ENCODE assay signal across 8 cellular contexts in genomic region chr12:56007892-56008471, GRCh38. TPM values are rescaled to one million over a fixed set of nuclear protein-coding genes. Genes with fewer than 3 reads are reported as not detected.
DNase-seq lines count a peak whose midpoint lies in the region; ATAC-seq and TF ChIP-seq lines count a peak whose summit lies in the region.

No MANE protein-coding gene starts in this region.

- no peaks in the 10 kb centered on the region for H3K9me3 ChIP-seq in sigmoid colon

- ATAC-seq in HG03565 (IDR thresholded peaks at IDR 0.05; ENCODE audit: unreplicated experiment) (peak; percentile 11), GM21367 (IDR thresholded peaks at IDR 0.05; ENCODE audit: unreplicated experiment) (no peak)
- no peak for ATAC-seq in activated naive CD8-positive, alpha-beta T cell treated with anti-CD3 and anti-CD28 coated beads, Interleukin-2, amount 50 U/mL, for 24 hours

- H3K4me1 Mint-ChIP-seq in activated naive CD4-positive, alpha-beta T cell treated with anti-CD3 and anti-CD28 coated beads for 36 hours (ENCODE audit: low read depth) = peaks cover 22% of the 10 kb centered on the region
- H3K4me1 Mint-ChIP-seq in activated naive CD8-positive, alpha-beta T cell treated with anti-CD3 and anti-CD28 coated beads, Interleukin-2, amount 50 U/mL, for 24 hours = peaks cover 27% of the 10 kb centered on the region

- H3K27me3 Mint-ChIP-seq in activated naive CD4-positive, alpha-beta T cell treated with anti-CD3 and anti-CD28 coated beads for 36 hours (ENCODE audit: low read depth) = no peaks in the 10 kb centered on the region
- no peaks in the 10 kb centered on the region for H3K27me3 Mint-ChIP-seq in activated naive CD8-positive, alpha-beta T cell treated with anti-CD3 and anti-CD28 coated beads, Interleukin-2, amount 50 U/mL, for 24 hours

- peaks cover 0 to 16% (median 7%) of the 10 kb centered on the region in 4 donors for H3K36me3 ChIP-seq in sigmoid colon

- no peaks in the 10 kb centered on the region for H3K9me3 Mint-ChIP-seq in activated naive CD4-positive, alpha-beta T cell treated with anti-CD3 and anti-CD28 coated beads for 36 hours
- H3K9me3 Mint-ChIP-seq in activated naive CD8-positive, alpha-beta T cell treated with anti-CD3 and anti-CD28 coated beads, Interleukin-2, amount 50 U/mL, for 24 hours = no peaks in the 10 kb centered on the region

- WGBS in sigmoid colon, 2 donors = 8 to 9% methylated on average over 16 of the region's 16 CpGs

- H3K27ac Mint-ChIP-seq in activated naive CD4-positive, alpha-beta T cell treated with anti-CD3 and anti-CD28 coated beads for 36 hours = peak overlapping the region; percentile 76
- H3K27ac Mint-ChIP-seq in activated naive CD8-positive, alpha-beta T cell treated with anti-CD3 and anti-CD28 coated beads, Interleukin-2, amount 50 U/mL, for 24 hours = peak overlapping the region; percentile 57

- no peak for DNase-seq in activated naive CD4-positive, alpha-beta T cell treated with anti-CD3 and anti-CD28 coated beads for 36 hours
- no peak for DNase-seq in activated naive CD4-positive, alpha-beta T cell treated with anti-CD3 and anti-CD28 coated beads, Interleukin-2, amount 50 U/mL, for 16 hours
- no peak for DNase-seq in activated naive CD8-positive, alpha-beta T cell treated with anti-CD3 and anti-CD28 coated beads, Interleukin-2, amount 50 U/mL, for 24 hours
- DNase-seq in hepatic stellate cell (ENCODE audit: low spot score) (peak; percentile 54), sigmoid colon (no peak), T1000 (lab: John Stamatoyannopoulos, UW) (no peak)

- no peaks in the 10 kb centered on the region for H3K36me3 Mint-ChIP-seq in activated naive CD4-positive, alpha-beta T cell treated with anti-CD3 and anti-CD28 coated beads for 36 hours (ENCODE audit: low read depth)
- no peaks in the 10 kb centered on the region for H3K36me3 Mint-ChIP-seq in activated naive CD8-positive, alpha-beta T cell treated with anti-CD3 and anti-CD28 coated beads, Interleukin-2, amount 50 U/mL, for 24 hours (ENCODE audit: low read depth)

- CTCF ChIA-PET in activated naive CD4-positive, alpha-beta T cell treated with anti-CD3 and anti-CD28 coated beads for 36 hours (lab: Charles Lee) = interaction anchor here (0.8 to 1.8 kb wide), 2 partner anchors 12 to 270 kb away, joined by 3 to 8 read pairs; no protein-coding TSS in a partner anchor

- H3K4me3 ChIP-seq in sigmoid colon = peak overlapping the region; percentile 93 to 99 (median 96)

- intact Hi-C loops in activated naive CD4-positive, alpha-beta T cell treated with anti-CD3 and anti-CD28 coated beads for 36 hours (cut with micrococcal nuclease) = loop anchor here (1.0 kb wide), 3 partner anchors 12 to 35 kb away; partner anchors contain the start of gene RPS26
- intact Hi-C loops in sigmoid colon (cut with DNase I) = no loop called here

- peak overlapping the region; percentile 90 for H3K4me3 Mint-ChIP-seq in activated naive CD4-positive, alpha-beta T cell treated with anti-CD3 and anti-CD28 coated beads for 36 hours
- peak overlapping the region; percentile 77 for H3K4me3 Mint-ChIP-seq in activated naive CD8-positive, alpha-beta T cell treated with anti-CD3 and anti-CD28 coated beads, Interleukin-2, amount 50 U/mL, for 24 hours

- TF ChIP-seq EP300 in sigmoid colon (IDR thresholded peaks at IDR 0.05) = no peak

- H3K4me1 ChIP-seq in sigmoid colon = peaks cover 0 to 16% (median 11%) of the 10 kb centered on the region in 4 donors

- no peaks in the 10 kb centered on the region for H3K27me3 ChIP-seq in sigmoid colon

- H3K27ac ChIP-seq in sigmoid colon = peak overlapping the region; percentile 96 to 97 (median 96)

- TF ChIP-seq POLR2A in sigmoid colon (IDR thresholded peaks at IDR 0.05) = no peak

- no peak for TF ChIP-seq CTCF in sigmoid colon (IDR thresholded peaks at IDR 0.05)

RNA-seq across cellular contexts. Expression of gene SUOX, which starts 10.9 kb away (rescaled TPM):
- 1 to 10 TPM; 1.7 to 2.2 TPM for total RNA-seq in activated naive CD4-positive, alpha-beta T cell treated with anti-CD3 and anti-CD28 coated beads for 36 hours
- total RNA-seq in sigmoid colon = 10 to 100 TPM; 20.9 to 51.0 (median 25.4) TPM
- polyA plus RNA-seq in sigmoid colon = 10 to 100 TPM in 2 of 3 donors, 1 to 10 TPM in 1; 8.4 to 16.1 (median 15.0) TPM

RNA-seq across cellular contexts. Expression of gene IKZF4, which starts 12.9 kb away (rescaled TPM):
- total RNA-seq in activated naive CD4-positive, alpha-beta T cell treated with anti-CD3 and anti-CD28 coated beads for 36 hours = 1 to 10 TPM; 7.5 to 8.2 TPM
- total RNA-seq in sigmoid colon = 10 to 100 TPM in 1 of 4 donors, 1 to 10 TPM in 3; 2.3 to 23.8 (median 4.9) TPM
- 1 to 10 TPM in 2 of 3 donors, under 1 TPM in 1; 0.92 to 2.4 (median 1.2) TPM for polyA plus RNA-seq in sigmoid colon

RNA-seq across cellular contexts. Expression of gene RPS26, which starts 33.7 kb away (rescaled TPM):
- 10 to 100 TPM; 31.0 to 37.3 TPM for total RNA-seq in activated naive CD4-positive, alpha-beta T cell treated with anti-CD3 and anti-CD28 coated beads for 36 hours
- 1,000 to 10,000 TPM in 2 of 4 donors, 100 to 1,000 TPM in 2; 130 to 3,746 (median 1,580) TPM for total RNA-seq in sigmoid colon
- 1,000 to 10,000 TPM; 1,901 to 2,147 (median 2,067) TPM for polyA plus RNA-seq in sigmoid colon

RNA-seq across cellular contexts. Expression of gene RAB5B, which starts 34.1 kb away (rescaled TPM):
- 10 to 100 TPM; 33.2 to 35.7 TPM for total RNA-seq in activated naive CD4-positive, alpha-beta T cell treated with anti-CD3 and anti-CD28 coated beads for 36 hours
- total RNA-seq in sigmoid colon = 100 to 1,000 TPM in 3 of 4 donors, 10 to 100 TPM in 1; 92.8 to 102 (median 101) TPM
- polyA plus RNA-seq in sigmoid colon = 100 to 1,000 TPM in 1 of 3 donors, 10 to 100 TPM in 2; 82.8 to 113 (median 83.5) TPM

RNA-seq across cellular contexts. Expression of gene CDK2, which starts 41.4 kb away (rescaled TPM):
- 100 to 1,000 TPM; 121 to 126 TPM for total RNA-seq in activated naive CD4-positive, alpha-beta T cell treated with anti-CD3 and anti-CD28 coated beads for 36 hours
- 10 to 100 TPM; 11.4 to 27.7 (median 18.8) TPM for total RNA-seq in sigmoid colon
- 10 to 100 TPM in 2 of 3 donors, 1 to 10 TPM in 1; 7.2 to 23.4 (median 11.1) TPM for polyA plus RNA-seq in sigmoid colon

Comparison
In these comparisons a context has a peak if more than half of its experiments do, and no peak if none do; other contexts are left out.
1. RNA of gene SUOX, which starts 10.9 kb away (total RNA-seq): 20.9 to 51.0 TPM in sigmoid colon; 1.7 to 2.2 TPM in activated naive CD4-positive, alpha-beta T cell treated with anti-CD3 and anti-CD28 coated beads for 36 hours; every median in the first group is over 4 times any median in the second.